ENCODE assay signal across 27 cellular contexts in genomic region chr13:19650742-19651141, GRCh38.
"Had no signal": no experiment of that assay in that cellular context is flagged by ENCODE, and none has a peak within 500 bp of the region (broad histone marks: within the 10 kb centered on the region; RNA-seq: fewer than 3 reads in every experiment).

No MANE protein-coding gene starts in this region.

- H3K27ac ChIP-seq: coronary artery, esophagus muscularis mucosa, foreskin keratinocyte, gastroesophageal sphincter, heart left ventricle, hepatocyte, left lung, pancreas, stomach, thyroid gland, vagina had no signal

- FAIRE-seq: endothelial cell of umbilical vein, pancreas had no signal

- H3K27me3 ChIP-seq: esophagus muscularis mucosa, foreskin keratinocyte, gastroesophageal sphincter, heart left ventricle, hepatocyte, left lung, pancreas, stomach, thyroid gland, vagina had no signal

- H3K27ac Mint-ChIP-seq: mesothelial cell of epicardium had no signal

- H3K9me3 ChIP-seq: esophagus muscularis mucosa, gastroesophageal sphincter, heart left ventricle, left lung, pancreas, stomach, thyroid gland, vagina had no signal

- H3K79me2 ChIP-seq: hepatocyte had no signal

- ATAC-seq: foreskin keratinocyte; gastroesophageal sphincter; heart left ventricle; left cardiac atrium; left lung; naive thymus-derived CD8-positive, alpha-beta T cell; pancreas; sciatic nerve had no signal

- H2AFZ ChIP-seq: hepatocyte had no signal

- H3K4me3 ChIP-seq: coronary artery, esophagus muscularis mucosa, gastroesophageal sphincter, heart left ventricle, hepatocyte, left lung, pancreas, smooth muscle cell, stomach, thyroid gland, vagina had no signal

- H3K4me1 ChIP-seq: esophagus muscularis mucosa, foreskin keratinocyte, gastroesophageal sphincter, heart left ventricle, left lung, pancreas, thyroid gland had no signal

- H3K9me3 Mint-ChIP-seq: mesothelial cell of epicardium; naive thymus-derived CD8-positive, alpha-beta T cell had no signal

- H3K4me2 ChIP-seq: hepatocyte, smooth muscle cell had no signal

- DNase-seq: dermis blood vessel endothelial cell; effector memory CD4-positive, alpha-beta T cell; foreskin keratinocyte; heart left ventricle; left cardiac atrium; left lung; mesenchymal stem cell; naive thymus-derived CD8-positive, alpha-beta T cell; occipital lobe; pancreas; stimulated activated CD4-positive, alpha-beta T cell treated with anti-CD3 and anti-CD28 coated beads, Interleukin-12 subunit alpha, Interleukin-12 subunit beta, amount 100 ng/mL, for 4 hours; stimulated activated CD4-positive, alpha-beta T cell treated with anti-CD3 and anti-CD28 coated beads, Interleukin-1b, Interleukin-23, amount 100 ng/mL, for 48 hours; stimulated activated CD4-positive, alpha-beta T cell treated with anti-CD3 and anti-CD28 coated beads, Interleukin-4, amount 100 ng/mL, for 1 hour; stimulated activated CD8-positive, alpha-beta memory T cell treated with anti-CD3 and anti-CD28 coated beads, Interleukin-4, amount 100 ng/mL, for 48 hours; stimulated activated naive CD4-positive, alpha-beta T cell treated with Interleukin-2 at 50 U/mL for 16 hours; stomach; thyroid gland; trophoblast cell had no signal
